Comparison of ENCODE assay signal across 8 cellular contexts in genomic region chr17:7989781-7990655, GRCh38. TPM values are rescaled to one million over a fixed set of nuclear protein-coding genes. Genes with fewer than 3 reads are reported as not detected.
DNase-seq lines count a peak whose midpoint lies in the region; ATAC-seq lines count a peak whose summit lies in the region.

No MANE protein-coding gene starts in this region.

- H3K27me3 ChIP-seq in H7 (ENCODE audit: control insufficient read depth, insufficient read depth, low read length) = peaks cover 13% of the 10 kb centered on the region

- H3K9me3 ChIP-seq in ES-I3 (ENCODE audit: control insufficient read depth, insufficient read depth, low read length) = no peaks in the 10 kb centered on the region

- H3K36me3 Mint-ChIP-seq in T-helper 1 cell treated with Interleukin-12 subunit alpha and Interleukin-12 subunit beta and Interleukin-4 antibody, amounts not matched to agents 30 μg/mL and 1 μg/mL, for 36 hours (ENCODE audit: low read depth) = no peaks in the 10 kb centered on the region

- peak overlapping the region; percentile 70 for H3K4me3 Mint-ChIP-seq in T-helper 1 cell treated with Interleukin-12 subunit alpha and Interleukin-12 subunit beta and Interleukin-4 antibody, amounts not matched to agents 30 μg/mL and 1 μg/mL, for 36 hours

- peaks cover 21% of the 10 kb centered on the region for H3K27me3 Mint-ChIP-seq in T-helper 1 cell treated with Interleukin-12 subunit alpha and Interleukin-12 subunit beta and Interleukin-4 antibody, amounts not matched to agents 30 μg/mL and 1 μg/mL, for 36 hours (ENCODE audit: low read depth)

- no peaks in the 10 kb centered on the region for H3K4me1 ChIP-seq in ES-I3 (ENCODE audit: insufficient read depth, low read length)

- H3K4me3 ChIP-seq in H7 (ENCODE audit: insufficient read depth, low read depth, low read length) = peak overlapping the region; percentile 63

- peak overlapping the region; percentile 62 for H3K27ac Mint-ChIP-seq in T-helper 1 cell treated with Interleukin-12 subunit alpha and Interleukin-12 subunit beta and Interleukin-4 antibody, amounts not matched to agents 30 μg/mL and 1 μg/mL, for 36 hours

- H3K36me3 ChIP-seq in ES-I3 (ENCODE audit: insufficient read depth, low read length) = no peaks in the 10 kb centered on the region
- H3K36me3 ChIP-seq in H7 (replicated peaks; ENCODE audit: control insufficient read depth, insufficient read depth, low read length) = no peaks in the 10 kb centered on the region

- H3K9ac ChIP-seq in ES-I3 (ENCODE audit: low read depth, low read length) = peak overlapping the region; percentile 59

- no peak for ATAC-seq in GM21447 (IDR thresholded peaks at IDR 0.05; ENCODE audit: unreplicated experiment)

- peaks cover 16% of the 10 kb centered on the region for H3K4me1 Mint-ChIP-seq in T-helper 1 cell treated with Interleukin-12 subunit alpha and Interleukin-12 subunit beta and Interleukin-4 antibody, amounts not matched to agents 30 μg/mL and 1 μg/mL, for 36 hours (ENCODE audit: low read depth)

- no peaks in the 10 kb centered on the region for H3K9me3 Mint-ChIP-seq in T-helper 1 cell treated with Interleukin-12 subunit alpha and Interleukin-12 subunit beta and Interleukin-4 antibody, amounts not matched to agents 30 μg/mL and 1 μg/mL, for 36 hours

- DNase-seq in H7 (peak; percentile 96), NCI-H1092 treated with DMSO at 0.1 percent for 48 hours (lab: John Stamatoyannopoulos, UW) (peak; percentile 52), anterior cingulate cortex (lab: John Stamatoyannopoulos, UW) (peak in 55 of 58 donors; percentile 21 to 90 (median 61)), hepatic stellate cell (ENCODE audit: low spot score) (peak; percentile 78), retina (peak; percentile 97)

RNA-seq across cellular contexts. Expression of gene GUCY2D, which starts 12.4 kb away (rescaled TPM):
- total RNA-seq in H7 (2014; rRNA removed; shearing (Covaris generic)) = not detected in 2 replicates

RNA-seq across cellular contexts. Expression of gene ALOX15B, which starts 48.8 kb away (rescaled TPM):
- not detected in 2 replicates for total RNA-seq in H7 (2014; rRNA removed; shearing (Covaris generic))

RNA-seq across cellular contexts. Expression of gene CNTROB, which starts 58.0 kb away (rescaled TPM):
- total RNA-seq in H7 (2014; rRNA removed; shearing (Covaris generic)) = 5.5 and 6.8 TPM in 2 replicates

RNA-seq across cellular contexts. Expression of gene TRAPPC1, which starts 58.3 kb away (rescaled TPM):
- 8.1 and 12.0 TPM in 2 replicates for total RNA-seq in H7 (2014; rRNA removed; shearing (Covaris generic))
